In the genomic region with DNA sequence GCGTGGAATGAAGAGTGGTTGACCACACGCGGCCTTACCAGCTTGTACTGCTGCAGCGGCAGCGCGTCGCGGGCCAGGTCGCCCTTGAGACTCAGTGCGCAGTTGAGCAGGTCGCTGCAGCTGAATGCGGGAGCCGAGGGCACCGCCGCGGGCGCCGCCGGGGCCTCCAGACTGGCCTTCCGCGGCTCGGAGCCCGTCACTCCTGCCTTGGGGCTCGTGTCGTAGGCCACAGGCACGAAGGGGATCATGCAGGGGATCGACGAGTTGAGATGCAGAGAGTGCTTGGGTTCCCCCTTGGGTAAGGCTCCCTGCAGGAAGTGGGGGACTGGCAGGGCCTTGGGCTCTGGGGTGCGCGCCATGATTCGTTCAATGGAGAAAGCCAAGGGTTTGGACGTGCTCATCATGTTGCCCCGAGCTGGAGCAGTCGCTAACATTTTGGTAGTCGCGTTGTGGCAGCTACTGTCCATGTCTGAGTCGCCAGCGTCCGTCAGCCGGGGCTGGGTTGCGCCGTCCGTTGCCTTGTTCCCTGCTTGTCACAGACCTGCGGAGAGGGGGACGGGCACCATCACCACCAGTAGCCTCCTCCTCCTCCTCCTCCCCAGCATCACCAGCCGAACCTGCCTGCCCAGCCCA, we compare ENCODE assay signal across 10 cellular contexts. TPM values are rescaled to one million over a fixed set of nuclear protein-coding genes. Genes with fewer than 3 reads are reported as not detected.
DNase-seq lines count a peak whose midpoint lies in the region; ATAC-seq and TF ChIP-seq lines count a peak whose summit lies in the region.
"Had no signal": no experiment of that assay in that cellular context is flagged by ENCODE, and none has a peak within 500 bp of the region (broad histone marks: within the 10 kb centered on the region; RNA-seq: fewer than 3 reads in every experiment).

No MANE protein-coding gene starts in this region.

- no peaks in the 10 kb centered on the region for H3F3A ChIP-seq in neural cell (ENCODE audit: insufficient read depth, low read length, poor library complexity, severe bottlenecking)

- no peaks in the 10 kb centered on the region for H3K9me2 ChIP-seq in neural cell (ENCODE audit: insufficient read depth, low read length)

- H2AFZ ChIP-seq in neural cell (ENCODE audit: low read depth, low read length) = no peak overlapping the region

- H3K4me1 ChIP-seq in duodenal mucosa (ENCODE audit: control insufficient read depth in 1 of 2, insufficient read depth in 2 of 2, low read length in 2 of 2) = peaks cover 21 to 31% of the 10 kb centered on the region in 2 donors

- no peaks in the 10 kb centered on the region for H4K20me1 ChIP-seq in neural cell (ENCODE audit: insufficient read depth)

- no peak for ATAC-seq in HG03469 (IDR thresholded peaks at IDR 0.05; ENCODE audit: unreplicated experiment)
- no peak for ATAC-seq in GM21529 (IDR thresholded peaks at IDR 0.05; ENCODE audit: unreplicated experiment)

- TF ChIP-seq RAD21 in neural cell (conservative IDR thresholded peaks at IDR 0.05) = no peak

- no peak overlapping the region for H3K4me2 ChIP-seq in neural cell (ENCODE audit: low read length)

- H3K27me3 ChIP-seq in H7 (ENCODE audit: control insufficient read depth, insufficient read depth, low read length) = peaks cover 99% of the 10 kb centered on the region
- peaks cover 92 to 99% of the 10 kb centered on the region in 2 donors for H3K27me3 ChIP-seq in duodenal mucosa (ENCODE audit: control insufficient read depth in 1 of 2, insufficient read depth in 2 of 2, low read length in 2 of 2)
- H3K27me3 ChIP-seq in neural cell (ENCODE audit: insufficient read depth, low read depth, low read length) = peaks cover 100% of the 10 kb centered on the region

- TF ChIP-seq CTCF in C4-2B (conservative IDR thresholded peaks at IDR 0.05) (no peak), neural cell (IDR thresholded peaks at IDR 0.05; ENCODE audit: poor library complexity, severe bottlenecking) (no peak)

- peaks cover 99% of the 10 kb centered on the region for H3K79me2 ChIP-seq in neural cell (replicated peaks; ENCODE audit: insufficient read depth, low read length)

- DNase-seq in H7 = peak; percentile 80
- no peak for DNase-seq in ureter (ENCODE audit: low spot score)
- DNase-seq in activated effector memory CD4-positive, alpha-beta T cell treated with anti-CD3 and anti-CD28 coated beads, Interleukin-2, amount 50 U/mL, for 16 hours = no peak

- no peak for TF ChIP-seq EP300 in neural cell (conservative IDR thresholded peaks at IDR 0.05; ENCODE audit: poor library complexity, severe bottlenecking)

- H3K36me3 ChIP-seq in H7 (replicated peaks; ENCODE audit: control insufficient read depth, insufficient read depth, low read length) (no peaks in the 10 kb centered on the region), duodenal mucosa (ENCODE audit: control insufficient read depth in 1 of 2, insufficient read depth in 2 of 2, low read length in 2 of 2) (no peaks in the 10 kb centered on the region), neural cell (ENCODE audit: insufficient read depth, low read length) (no peaks in the 10 kb centered on the region)
- H3K36me3 ChIP-seq: neutrophil had no signal

- H3K9me3 ChIP-seq in duodenal mucosa (ENCODE audit: control insufficient read depth in 1 of 2, low read length in 2 of 2) (no peaks in the 10 kb centered on the region), neural cell (ENCODE audit: low read length) (no peaks in the 10 kb centered on the region)

- H3K9ac ChIP-seq in duodenal mucosa (ENCODE audit: low read depth in 1 of 2, low read length in 2 of 2) (no peak overlapping the region), neural cell (ENCODE audit: low read length) (peak overlapping the region; percentile 9)

- H3K27ac ChIP-seq in C4-2B (peak overlapping the region; percentile 24; the same call in 1 of the 2 replicates), duodenal mucosa (ENCODE audit: low read depth, low read length) (no peak overlapping the region), neural cell (ENCODE audit: low read length) (no peak overlapping the region)
- H3K27ac ChIP-seq: neutrophil had no signal

- H3K4me3 ChIP-seq in H7 (ENCODE audit: insufficient read depth, low read depth, low read length) (peak overlapping the region; percentile 61), duodenal mucosa (ENCODE audit: low read depth in 1 of 2, low read length in 2 of 2) (peak overlapping the region; percentile 35 to 41), neural cell (ENCODE audit: low read length) (peak overlapping the region; percentile 86)

TF ChIP-seq in neural cell, 6 proteins besides CTCF, POLR2A, EP300 and RAD21:
- TF ChIP-seq SMC3 (conservative IDR thresholded peaks at IDR 0.05; ENCODE audit: poor library complexity) (no peak), POLR2AphosphoS5 (IDR thresholded peaks at IDR 0.05) (peak; percentile 15), TAF1 (IDR thresholded peaks at IDR 0.05; ENCODE audit: low read depth) (no peak), EZH2 (IDR thresholded peaks at IDR 0.05; ENCODE audit: borderline replicate concordance, insufficient read depth, low read length, poor library complexity, severe bottlenecking) (no peak)

RNA-seq across cellular contexts. Expression of a gene that starts 0.5 kb away (rescaled TPM):
- 2.1 and 5.0 TPM in 2 replicates for total RNA-seq in H7 (2014; rRNA removed; shearing (Covaris generic))
- polyA plus RNA-seq in neural cell = 0.78 and 1.1 TPM in 2 replicates
- polyA minus RNA-seq in neural cell = 1.3 and 2.9 TPM in 2 replicates
- total RNA-seq in ureter = not detected
- total RNA-seq: glomerular endothelial cell had no signal
